In genomic region chr14:90816686-90817436, GRCh38 we compare ENCODE assay signal across 8 cellular contexts. TPM values are rescaled to one million over a fixed set of nuclear protein-coding genes. Genes with fewer than 3 reads are reported as not detected.
DNase-seq lines count a peak whose midpoint lies in the region; ATAC-seq and TF ChIP-seq lines count a peak whose summit lies in the region.

No MANE protein-coding gene starts in this region.

- TF ChIP-seq CTCF in mammary epithelial cell (conservative IDR thresholded peaks at IDR 0.05 in 1 of 2, IDR thresholded peaks at IDR 0.05 in 1 of 2; ENCODE audit: extremely low read depth in 1 of 2, insufficient read depth in 1 of 2, low read depth in 1 of 2, low read length in 2 of 2) (no peak), left lung (IDR thresholded peaks at IDR 0.05) (peak in 1 of 2 donors; percentile 29), tibial artery (IDR thresholded peaks at IDR 0.05) (no peak)

- dilution Hi-C loops in mammary epithelial cell (cut with HindIII; ENCODE audit: low sequenced_read_pairs), result no loop called here

- H3K36me3 ChIP-seq in mammary epithelial cell (ENCODE audit: insufficient read depth, low read length), result no peaks in the 10 kb centered on the region
- no peaks in the 10 kb centered on the region for H3K36me3 ChIP-seq in left lung
- no peaks in the 10 kb centered on the region for H3K36me3 ChIP-seq in tibial artery

- no peak overlapping the region for H3K9ac ChIP-seq in mammary epithelial cell (ENCODE audit: insufficient read depth, low read length)

- H3K4me3 ChIP-seq in mammary epithelial cell (replicated peaks in 1 of 3; ENCODE audit: insufficient read depth in 1 of 3, low read depth in 2 of 3, low read length in 3 of 3) (peak overlapping the region in 1 of 3 experiments; percentile 38), left lung (no peak overlapping the region), tibial artery (peak overlapping the region; percentile 61 to 83)

- no peaks in the 10 kb centered on the region for H4K20me1 ChIP-seq in mammary epithelial cell (ENCODE audit: insufficient read depth, low read length)

- no TSS peak for BruUV-seq in mammary epithelial cell (replicated peaks; lab: Mats Ljungman, UMichigan)

- in situ Hi-C loops in mammary epithelial cell (cut with MboI; ENCODE audit: low sequenced_read_pairs in 2 of 2), result no loop called here

- intact Hi-C loops in mammary epithelial cell (cut with micrococcal nuclease), result loop anchor here (5.0 kb wide), 1 partner anchor 55 kb away; no protein-coding TSS in a partner anchor
- intact Hi-C loops in left lung (cut with DNase I), result no loop called here
- intact Hi-C loops in tibial artery (cut with DNase I; ENCODE audit: low total_unique reads), result loop anchor here (10.0 kb wide), 2 partner anchors 422 to 492 kb away; partner anchors contain the start of gene CALM1

- H3K79me2 ChIP-seq in mammary epithelial cell (ENCODE audit: insufficient read depth, low read length), result peaks cover 10% of the 10 kb centered on the region

- H3K27me3 ChIP-seq in mammary epithelial cell (ENCODE audit: insufficient read depth, low read length) (no peaks in the 10 kb centered on the region), left lung (no peaks in the 10 kb centered on the region), tibial artery (no peaks in the 10 kb centered on the region)

- WGBS in mammary epithelial cell (ENCODE audit: low coverage, missing lambda C conversion rate), result 59% methylated on average over 4 of the region's 16 CpGs

- ATAC-seq in left lung (peak; percentile 6), esophagus mucosa (no peak)

- peak overlapping the region; percentile 55 for H3K4me2 ChIP-seq in mammary epithelial cell (ENCODE audit: insufficient read depth, low read depth, low read length)

- CTCF ChIA-PET in mammary epithelial cell (lab: Charles Lee; ENCODE audit: low non-redundant PET), result no interaction called here

- no peaks in the 10 kb centered on the region for H3K9me3 ChIP-seq in mammary epithelial cell (replicated peaks; ENCODE audit: insufficient read depth, low read length)
- no peaks in the 10 kb centered on the region for H3K9me3 ChIP-seq in left lung
- no peaks in the 10 kb centered on the region for H3K9me3 ChIP-seq in tibial artery

- H3K27ac ChIP-seq in mammary epithelial cell (ENCODE audit: insufficient read depth, low read depth, low read length) (no peak overlapping the region), left lung (no peak overlapping the region), tibial artery (peak overlapping the region; percentile 46 to 59)

- H2AFZ ChIP-seq in mammary epithelial cell (ENCODE audit: low read depth, low read length), result no peak overlapping the region

- DNase-seq in activated T-cell treated with anti-CD3 and anti-CD28 coated beads, Interleukin-2, amount 50 U/mL, for 1 hour, result peak; percentile 22
- DNase-seq in activated T-cell treated with anti-CD3 and anti-CD28 coated beads, Interleukin-2, amount 50 U/mL, for 48 hours, result no peak
- DNase-seq in mammary epithelial cell (no peak), left lung (no peak), tibial artery (no peak), NCI-H526 treated with DMSO at 0.1 percent for 48 hours (lab: John Stamatoyannopoulos, UW) (no peak), Kasumi-1 (lab: John Stamatoyannopoulos, UW) (no peak)

- H3K4me1 ChIP-seq in mammary epithelial cell (ENCODE audit: insufficient read depth, low read length), result peaks cover 15% of the 10 kb centered on the region
- peaks cover 0 to 15% of the 10 kb centered on the region in 2 donors for H3K4me1 ChIP-seq in left lung
- H3K4me1 ChIP-seq in tibial artery, result peaks cover 0 to 20% (median 12%) of the 10 kb centered on the region in 4 donors

RNA-seq across cellular contexts. Expression of gene TTC7B, which starts 0.6 kb away (rescaled TPM):
- 10 to 100 TPM; 15.2 to 29.3 TPM for total RNA-seq in mammary epithelial cell
- 23.0 TPM for polyA plus RNA-seq in mammary epithelial cell
- 119 TPM for polyA minus RNA-seq in mammary epithelial cell
- total RNA-seq in left lung, result 10 to 100 TPM; 26.8 to 33.1 TPM
- 9.9 TPM for total RNA-seq in esophagus mucosa

Comparison
In these comparisons a context has a peak if more than half of its experiments do, and no peak if none do; other contexts are left out.
1. H3K27ac ChIP-seq: peak in tibial artery (2 of 2); none in mammary epithelial cell (single experiment) and left lung (0 of 2).
2. H3K4me3 ChIP-seq: peak in tibial artery (2 of 2); none in left lung (0 of 2).
3. intact Hi-C loops: an anchor here in mammary epithelial cell (5.0 kb wide) and tibial artery (10.0 kb wide); none called in left lung.